ENCODE assay signal across 8 cellular contexts in the genomic region with DNA sequence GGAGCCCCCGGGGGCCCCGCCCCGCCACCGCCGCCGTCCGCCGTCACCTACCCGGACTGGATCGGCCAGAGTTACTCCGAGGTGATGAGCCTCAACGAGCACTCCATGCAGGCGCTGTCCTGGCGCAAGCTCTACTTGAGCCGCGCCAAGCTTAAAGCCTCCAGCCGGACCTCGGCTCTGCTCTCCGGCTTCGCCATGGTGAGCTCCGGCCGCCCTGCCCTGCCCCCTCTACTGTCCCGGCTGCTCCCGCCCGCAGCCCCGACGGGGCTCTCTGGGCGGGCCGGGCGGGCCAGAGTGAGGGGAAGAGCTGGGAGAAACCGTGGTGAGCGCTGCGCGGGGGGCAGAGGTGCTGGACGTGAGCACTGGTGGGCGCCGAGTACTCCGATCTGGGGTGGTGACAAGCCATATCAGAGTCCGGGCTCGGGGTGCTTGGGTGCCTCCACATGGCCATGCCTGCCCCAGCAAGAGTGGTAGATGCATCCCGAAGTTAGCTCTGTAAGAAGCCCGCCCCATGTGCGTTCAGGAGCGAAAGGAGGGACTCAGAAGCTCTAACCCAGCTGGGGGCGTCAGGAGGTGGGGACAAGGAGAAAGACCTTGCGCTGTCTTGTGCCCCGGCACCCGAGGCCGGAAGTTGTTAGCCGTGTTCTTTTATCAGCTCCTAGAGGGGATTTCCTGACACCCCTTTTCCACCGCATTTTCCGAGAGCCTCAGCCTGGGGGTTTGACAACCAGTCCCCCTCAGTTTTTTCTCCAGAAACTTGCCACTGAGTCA. TPM values are rescaled to one million over a fixed set of nuclear protein-coding genes. Genes with fewer than 3 reads are reported as not detected.
DNase-seq lines count a peak whose midpoint lies in the region; ATAC-seq and TF ChIP-seq lines count a peak whose summit lies in the region.

No MANE protein-coding gene starts in this region.

- peak overlapping the region; percentile 78 for H3K4me3 ChIP-seq in HFF-Myc (replicated peaks; ENCODE audit: low read depth, low read length)

- ATAC-seq in left colon = peak; percentile 52

- TF ChIP-seq CTCF in GM13976 (IDR thresholded peaks at IDR 0.05; ENCODE audit: borderline replicate concordance, control extremely low read depth, extremely low read depth, insufficient read depth, missing control alignments) = peak; percentile 41
- no peak for TF ChIP-seq CTCF in HFF-Myc (IDR thresholded peaks at IDR 0.05; ENCODE audit: low read depth, low read length, missing control alignments)

- in situ Hi-C loops in GM13976 (cut with MboI; ENCODE audit: low sequenced_read_pairs, unreplicated experiment) = no loop called here

- peak; percentile 81 for DNase-seq in GM13976 (ENCODE audit: low spot score)
- peak; percentile 29 for DNase-seq in HFF-Myc (ENCODE audit: extremely low read depth, low read depth)
- peak; percentile 8 for DNase-seq in NCI-H1092 (lab: John Stamatoyannopoulos, UW)
- peak; percentile 75 for DNase-seq in activated CD4-positive, CD25-positive, alpha-beta regulatory T cell treated with anti-CD3 and anti-CD28 coated beads, Interleukin-2, amount 50 U/mL, for 72 hours
- DNase-seq in cerebellar cortex (ENCODE audit: low spot score) = peak; percentile 38
- DNase-seq in left colon = peak; percentile 63 to 76
- peak; percentile 94 for DNase-seq in stimulated activated CD4-positive, alpha-beta T cell treated with anti-CD3 and anti-CD28 coated beads, Interleukin-2, amount 100 ng/mL, for 4 hours (ENCODE audit: low read depth)
- DNase-seq in NCI-H128 (lab: John Stamatoyannopoulos, UW; ENCODE audit: unreplicated experiment) = no peak

- intact Hi-C loops in left colon (cut with DNase I, micrococcal nuclease) = loop anchor here in 1 of 2 donors (5.0 kb wide), 1 partner anchor 75 kb away; no protein-coding TSS in a partner anchor

RNA-seq across cellular contexts. Expression of gene ORAI1, which starts 0.7 kb away (rescaled TPM):
- 10 to 100 TPM; 13.7 to 15.5 TPM for total RNA-seq in left colon

RNA-seq across cellular contexts. Expression of gene MORN3, which starts 42.4 kb away (rescaled TPM):
- total RNA-seq in left colon = not detected

RNA-seq across cellular contexts. Expression of gene KDM2B, which starts 46.2 kb away (rescaled TPM):
- total RNA-seq in left colon = 10 to 100 TPM; 14.1 to 17.3 TPM
